In the genomic region with DNA sequence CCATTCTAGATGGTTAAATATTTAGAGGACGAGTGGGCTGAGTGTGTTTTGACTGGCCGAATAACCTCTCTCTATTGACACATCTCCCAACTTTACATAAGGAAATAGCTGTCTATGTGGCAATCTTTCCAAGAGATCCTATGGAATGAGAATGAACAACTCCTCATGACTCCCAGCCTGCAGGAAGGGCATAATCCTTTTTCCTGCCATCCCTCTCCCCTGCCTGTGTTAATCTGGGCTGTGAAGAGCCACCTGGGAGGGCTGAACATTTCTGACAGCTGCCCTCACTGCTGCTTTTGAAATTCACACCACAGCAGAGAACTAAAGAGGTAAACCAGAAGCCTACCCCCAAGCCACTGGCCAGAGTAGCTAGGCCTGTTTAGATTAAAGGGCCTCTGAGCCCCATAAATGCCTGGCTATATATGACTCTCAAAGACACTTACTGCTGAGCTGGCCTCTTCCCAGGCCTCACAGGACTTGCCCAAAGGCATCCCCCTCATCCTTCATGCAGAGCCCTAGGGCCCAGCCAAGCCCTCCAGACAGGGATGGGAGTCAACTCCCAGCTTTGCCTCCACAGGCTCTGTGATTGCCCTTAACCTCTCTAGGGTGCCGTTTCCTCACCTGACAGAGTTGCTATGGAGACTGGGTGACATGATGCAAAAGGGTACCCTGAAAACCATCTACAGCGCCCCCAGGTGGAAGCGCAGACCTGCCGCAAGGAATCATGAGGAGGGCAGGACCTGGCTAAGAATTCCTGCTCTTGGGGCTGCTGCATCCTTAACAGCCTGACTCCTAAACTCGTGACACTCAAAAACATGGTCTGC, we compare ENCODE assay signal across 1 cellular context.
A peak's percentile ranks its signal among the peaks of the same experiment; 100 is the strongest.
TF ChIP-seq lines count a peak whose summit lies in the region.

No MANE protein-coding gene starts in this region.

TF ChIP-seq in K562, 482 proteins besides CTCF, POLR2A, EP300 and RAD21 (continued from another document):
- TF ChIP-seq, protein P1, sequence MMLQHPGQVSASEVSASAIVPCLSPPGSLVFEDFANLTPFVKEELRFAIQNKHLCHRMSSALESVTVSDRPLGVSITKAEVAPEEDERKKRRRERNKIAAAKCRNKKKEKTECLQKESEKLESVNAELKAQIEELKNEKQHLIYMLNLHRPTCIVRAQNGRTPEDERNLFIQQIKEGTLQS (IDR thresholded peaks at IDR 0.05), result peak; percentile 59
- TF ChIP-seq, protein P1 (CRISPR knock-in tag; conservative IDR thresholded peaks at IDR 0.05), result no peak
- TF ChIP-seq RCOR1 (IDR thresholded peaks at IDR 0.05; ENCODE audit: borderline replicate concordance in 1 of 2, low read depth in 2 of 2, low read length in 2 of 2), result peak in 1 of 2 experiments; percentile 35; a peak in 1 of 4 replicates
- TF ChIP-seq POLR2AphosphoS2 (IDR thresholded peaks at IDR 0.05; ENCODE audit: low read length), result peak; percentile 76; the same call in 1 of the 2 replicates
- peak; percentile 55; the same call in 1 of the 2 replicates for TF ChIP-seq CTBP1 (IDR thresholded peaks at IDR 0.05; ENCODE audit: borderline replicate concordance)
- TF ChIP-seq KLF10 (CRISPR knock-in tag; IDR thresholded peaks at IDR 0.05), result no peak
TF ChIP-seq in K562: peak in this region for 9.
